In genomic region chr11:122487669-122488068, GRCh38 we compare ENCODE assay signal across 6 cellular contexts.
"Had no signal": no experiment of that assay in that cellular context is flagged by ENCODE, and none has a peak within 500 bp of the region (broad histone marks: within the 10 kb centered on the region; RNA-seq: fewer than 3 reads in every experiment).

No MANE protein-coding gene starts in this region.

- H3K4me1 Mint-ChIP-seq: GM23338, IgD-negative memory B cell had no signal

- H3K27ac ChIP-seq: HL-60 had no signal

- H3K4me3 Mint-ChIP-seq: GM23338, H9, IgD-negative memory B cell had no signal

- H3K27ac Mint-ChIP-seq: GM23338, H9, IgD-negative memory B cell had no signal

- H3K4me3 ChIP-seq: GM23338 had no signal

- ATAC-seq: HepG2 had no signal

- DNase-seq: H9, HCEC 1CT had no signal

- H3K4me2 ChIP-seq: GM23338 had no signal
